Comparison of ENCODE assay signal across 24 cellular contexts in the genomic region with DNA sequence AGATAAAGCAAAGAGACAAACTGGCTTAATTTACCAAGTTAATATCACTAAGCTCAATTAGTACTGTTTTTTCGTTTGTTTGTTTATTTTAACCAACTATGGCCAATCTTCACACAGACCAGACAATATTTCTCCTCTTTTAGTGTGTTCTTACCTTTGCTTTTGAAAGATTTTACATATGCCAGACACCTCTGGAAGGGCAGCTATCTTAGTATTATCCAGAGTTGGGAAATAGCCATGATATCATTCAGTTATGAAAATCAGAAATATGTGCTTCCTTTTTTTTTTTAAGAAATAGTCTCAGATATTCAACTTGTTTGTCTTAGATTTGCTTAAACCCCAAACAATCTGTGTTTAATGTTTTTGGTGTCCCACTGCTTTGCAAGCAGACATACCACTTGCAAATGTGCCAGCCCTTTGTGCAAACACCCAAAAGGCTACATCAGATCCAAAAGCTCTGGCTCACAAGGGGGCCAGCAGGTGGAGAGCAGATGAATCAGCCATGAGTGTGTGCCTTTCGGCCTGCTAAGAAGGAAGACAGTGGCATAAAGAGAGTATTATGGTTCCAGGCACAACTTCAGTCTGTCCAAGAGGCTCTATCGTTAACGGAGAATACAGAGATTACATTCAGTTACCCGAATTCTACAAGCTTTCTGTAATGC.
DNase-seq lines count a peak whose midpoint lies in the region; ATAC-seq and TF ChIP-seq lines count a peak whose summit lies in the region.
"Had no signal": no experiment of that assay in that cellular context is flagged by ENCODE, and none has a peak within 500 bp of the region (broad histone marks: within the 10 kb centered on the region; RNA-seq: fewer than 3 reads in every experiment).

No MANE protein-coding gene starts in this region.

- no peaks in the 10 kb centered on the region for H3K4me1 ChIP-seq in right lobe of liver
- H3K4me1 ChIP-seq: testis had no signal

- TF ChIP-seq POLR2A in right lobe of liver (IDR thresholded peaks at IDR 0.05), result no peak

- no peaks in the 10 kb centered on the region for H3K27me3 ChIP-seq in brain microvascular endothelial cell (replicated peaks)
- H3K27me3 ChIP-seq in right lobe of liver, result no peaks in the 10 kb centered on the region
- H3K27me3 ChIP-seq: testis, vagina had no signal

- intact Hi-C loops in right lobe of liver (cut with DNase I), result no loop called here

- TF ChIP-seq CTCF in brain microvascular endothelial cell (IDR thresholded peaks at IDR 0.05; ENCODE audit: low read depth, low read length, missing control alignments) (peak; percentile 19), omental fat pad (IDR thresholded peaks at IDR 0.05) (no peak), right lobe of liver (IDR thresholded peaks at IDR 0.05) (no peak), GM10266 (IDR thresholded peaks at IDR 0.05; ENCODE audit: control insufficient read depth, insufficient read depth, low read depth, missing control alignments) (no peak)

- ATAC-seq in omental fat pad (ENCODE audit: low FRiP score) (peak; percentile 50), right lobe of liver (no peak)
- ATAC-seq: esophagus mucosa had no signal

- H3K9me3 ChIP-seq in right lobe of liver, result no peaks in the 10 kb centered on the region
- H3K9me3 ChIP-seq: testis, vagina had no signal

- H3K36me3 ChIP-seq in brain microvascular endothelial cell (replicated peaks), result no peaks in the 10 kb centered on the region
- no peaks in the 10 kb centered on the region for H3K36me3 ChIP-seq in right lobe of liver
- H3K36me3 ChIP-seq: vagina had no signal

- in situ Hi-C loops in brain microvascular endothelial cell (cut with HindIII; ENCODE audit: low pct_ligation_motif_present, low sequenced_read_pairs), result no loop called here

- H3K4me3 ChIP-seq in brain microvascular endothelial cell (ENCODE audit: low read depth, low read length), result no peak overlapping the region
- no peak overlapping the region for H3K4me3 ChIP-seq in right lobe of liver
- H3K4me3 ChIP-seq: SK-N-MC, testis, vagina had no signal

- DNase-seq in NCI-H1092 (lab: John Stamatoyannopoulos, UW) (peak; percentile 16), NCI-H345 treated with DMSO at 0.1 percent for 48 hours (lab: John Stamatoyannopoulos, UW; ENCODE audit: unreplicated experiment) (peak; percentile 34), brain microvascular endothelial cell (no peak), omental fat pad (ENCODE audit: low spot score) (no peak), right lobe of liver (no peak), GM10266 (ENCODE audit: extremely low spot score) (no peak)
- no peak for DNase-seq in stimulated activated CD4-positive, alpha-beta T cell treated with anti-CD3 and anti-CD28 coated beads, Interleukin-1b, Interleukin-23, amount 100 ng/mL, for 48 hours
- DNase-seq: activated CD4-positive, alpha-beta T cell treated with anti-CD3 and anti-CD28 coated beads, Interleukin-2, amount 10 ng/mL, durations not matched to agents 24 days and 14 days; activated naive CD8-positive, alpha-beta T cell treated with anti-CD3 and anti-CD28 coated beads, Interleukin-2, amount 10 ng/mL, durations not matched to agents 7 days and 5 days; CD4-positive, alpha-beta memory T cell; DMS53; effector memory CD4-positive, alpha-beta T cell; GDM1; hypothalamus; Karpas-422; NK-92 treated with Interleukin-12 subunit alpha and Interleukin-12 subunit beta, amount 100 ng/mL, for 24 hours; RPMI8226; stimulated activated CD4-positive, alpha-beta T cell treated with anti-CD3 and anti-CD28 coated beads, Interleukin-4, amount 100 ng/mL, for 1 hour; stimulated activated naive CD4-positive, alpha-beta T cell; T-helper 2 cell; testis had no signal

- 76% methylated on average over 5 of the region's 5 CpGs for WGBS in right lobe of liver (ENCODE audit: insufficient coverage, low coverage, low lambda C conversion rate, missing lambda C conversion rate)

- H3K27ac ChIP-seq in brain microvascular endothelial cell (no peak overlapping the region), right lobe of liver (no peak overlapping the region)
- H3K27ac ChIP-seq: SK-N-MC, testis, vagina had no signal

Comparison
In these comparisons a context has a peak if more than half of its experiments do, and no peak if none do; other contexts are left out.
1. DNase-seq: peak in NCI-H1092 (single experiment) and NCI-H345 treated with DMSO at 0.1 percent for 48 hours (single experiment); none in brain microvascular endothelial cell (single experiment), omental fat pad (single experiment), right lobe of liver (0 of 3), GM10266 (single experiment) and stimulated activated CD4-positive, alpha-beta T cell treated with anti-CD3 and anti-CD28 coated beads, Interleukin-1b, Interleukin-23, amount 100 ng/mL, for 48 hours (single experiment).